Comparison of ENCODE assay signal across 8 cellular contexts in genomic region chr17:781920-782731, GRCh38. TPM values are rescaled to one million over a fixed set of nuclear protein-coding genes. Genes with fewer than 3 reads are reported as not detected.
A peak's percentile ranks its signal among the peaks of the same experiment; 100 is the strongest.
DNase-seq lines count a peak whose midpoint lies in the region; TF ChIP-seq lines count a peak whose summit lies in the region.

GLOD4 (minus strand) TSS chr17:782280; CDS start chr17:782255, 25 bp downstream.
MRM3 (plus strand) TSS chr17:782353; CDS start chr17:782379, 26 bp downstream.

- peaks cover 3% of the 10 kb centered on the region for H3K27me3 Mint-ChIP-seq in neural progenitor cell (ENCODE audit: insufficient read depth, low read depth)

- peak within 1 kb of the TSS; percentile 81 for H2AFZ ChIP-seq in neural progenitor cell (replicated peaks)

- H3K27ac ChIP-seq in neural progenitor cell (peak within 1 kb of the TSS; percentile 65), stomach smooth muscle (ENCODE audit: low read length) (peak within 1 kb of the TSS; percentile 77)

- peaks cover 9% of the 10 kb centered on the region for H4K20me1 ChIP-seq in neural progenitor cell (ENCODE audit: low read depth)

- peak within 1 kb of the TSS; percentile 99 for H3K4me3 Mint-ChIP-seq in neural progenitor cell

- H3K9ac ChIP-seq in neural progenitor cell (peak within 1 kb of the TSS; percentile 93), stomach smooth muscle (ENCODE audit: low read length in 2 of 2) (peak within 1 kb of the TSS; percentile 79 to 93)

- no peaks in the 10 kb centered on the region for H3K36me3 ChIP-seq in neural progenitor cell
- H3K36me3 ChIP-seq in stomach smooth muscle (ENCODE audit: control insufficient read depth in 2 of 2, insufficient read depth in 2 of 2, low read length in 2 of 2), result peaks cover 12 to 13% of the 10 kb centered on the region in 2 donors

- H3K9me3 Mint-ChIP-seq in neural progenitor cell, result no peaks in the 10 kb centered on the region

- DNase-seq in EL (peak; percentile 86), GOT3 (lab: John Stamatoyannopoulos, UW) (peak; percentile 69), LNCaP clone FGC (ENCODE audit: low read depth) (peak; percentile 52), SHP77 (lab: John Stamatoyannopoulos, UW) (peak; percentile 81 to 89), activated gamma-delta T cell (lab: John Stamatoyannopoulos, UW) (peak; percentile 95), foreskin fibroblast (peak; percentile 84 to 96), neural progenitor cell (ENCODE audit: low spot score) (peak; percentile 94)

- H3K27me3 ChIP-seq in neural progenitor cell (no peaks in the 10 kb centered on the region), stomach smooth muscle (ENCODE audit: control insufficient read depth in 1 of 2, insufficient read depth in 2 of 2, low read length in 2 of 2) (no peaks in the 10 kb centered on the region)

- peaks cover 16% of the 10 kb centered on the region for H3K4me1 ChIP-seq in neural progenitor cell
- H3K4me1 ChIP-seq in stomach smooth muscle (ENCODE audit: control insufficient read depth, insufficient read depth, low read length), result peaks cover 24% of the 10 kb centered on the region

- peak within 1 kb of the TSS; percentile 70 for H3K4me3 ChIP-seq in LNCaP clone FGC (ENCODE audit: low read depth, low read length)
- H3K4me3 ChIP-seq in foreskin fibroblast (ENCODE audit: low read depth in 1 of 2, low read length in 2 of 2), result peak within 1 kb of the TSS; percentile 73 to 76
- H3K4me3 ChIP-seq in neural progenitor cell, result peak within 1 kb of the TSS; percentile 99
- peak within 1 kb of the TSS; percentile 85 to 100 for H3K4me3 ChIP-seq in stomach smooth muscle (ENCODE audit: low read length in 2 of 2)

- peak within 1 kb of the TSS; percentile 86 for H3K4me2 ChIP-seq in neural progenitor cell

- H3K36me3 Mint-ChIP-seq in neural progenitor cell, result peaks cover 22% of the 10 kb centered on the region

- peaks cover 84% of the 10 kb centered on the region for H3K79me2 ChIP-seq in neural progenitor cell (ENCODE audit: low read depth)

- H3K4me1 Mint-ChIP-seq in neural progenitor cell, result peaks cover 21% of the 10 kb centered on the region

- peak within 1 kb of the TSS; percentile 86 for H3K27ac Mint-ChIP-seq in neural progenitor cell

- H3F3A ChIP-seq in neural progenitor cell (ENCODE audit: low read depth), result no peaks in the 10 kb centered on the region

- TF ChIP-seq CTCF in LNCaP clone FGC (IDR thresholded peaks at IDR 0.05; ENCODE audit: control insufficient read depth, extremely low read depth, insufficient read depth) (no peak), foreskin fibroblast (IDR thresholded peaks at IDR 0.05; ENCODE audit: low read depth, low read length) (no peak), neural progenitor cell (IDR thresholded peaks at IDR 0.05) (peak; percentile 51)

- H3K9me3 ChIP-seq in neural progenitor cell (ENCODE audit: low read depth) (no peaks in the 10 kb centered on the region), stomach smooth muscle (ENCODE audit: control insufficient read depth in 2 of 2, low read length in 2 of 2) (no peaks in the 10 kb centered on the region)

RNA-seq across cellular contexts. Expression of gene GLOD4, which starts in this region (rescaled TPM):
- total RNA-seq in neural progenitor cell (ENCODE audit: low replicate concordance), result 131 and 309 TPM in 2 replicates

RNA-seq across cellular contexts. Expression of gene MRM3, which starts in this region (rescaled TPM):
- total RNA-seq in neural progenitor cell (ENCODE audit: low replicate concordance), result 22.3 and 26.1 TPM in 2 replicates

Comparison
In these comparisons a context has a peak if more than half of its experiments do, and no peak if none do; other contexts are left out.
1. Peak in every context shown above with its lines: DNase-seq, H3K4me3 ChIP-seq and H3K27ac ChIP-seq.